In the genomic region with DNA sequence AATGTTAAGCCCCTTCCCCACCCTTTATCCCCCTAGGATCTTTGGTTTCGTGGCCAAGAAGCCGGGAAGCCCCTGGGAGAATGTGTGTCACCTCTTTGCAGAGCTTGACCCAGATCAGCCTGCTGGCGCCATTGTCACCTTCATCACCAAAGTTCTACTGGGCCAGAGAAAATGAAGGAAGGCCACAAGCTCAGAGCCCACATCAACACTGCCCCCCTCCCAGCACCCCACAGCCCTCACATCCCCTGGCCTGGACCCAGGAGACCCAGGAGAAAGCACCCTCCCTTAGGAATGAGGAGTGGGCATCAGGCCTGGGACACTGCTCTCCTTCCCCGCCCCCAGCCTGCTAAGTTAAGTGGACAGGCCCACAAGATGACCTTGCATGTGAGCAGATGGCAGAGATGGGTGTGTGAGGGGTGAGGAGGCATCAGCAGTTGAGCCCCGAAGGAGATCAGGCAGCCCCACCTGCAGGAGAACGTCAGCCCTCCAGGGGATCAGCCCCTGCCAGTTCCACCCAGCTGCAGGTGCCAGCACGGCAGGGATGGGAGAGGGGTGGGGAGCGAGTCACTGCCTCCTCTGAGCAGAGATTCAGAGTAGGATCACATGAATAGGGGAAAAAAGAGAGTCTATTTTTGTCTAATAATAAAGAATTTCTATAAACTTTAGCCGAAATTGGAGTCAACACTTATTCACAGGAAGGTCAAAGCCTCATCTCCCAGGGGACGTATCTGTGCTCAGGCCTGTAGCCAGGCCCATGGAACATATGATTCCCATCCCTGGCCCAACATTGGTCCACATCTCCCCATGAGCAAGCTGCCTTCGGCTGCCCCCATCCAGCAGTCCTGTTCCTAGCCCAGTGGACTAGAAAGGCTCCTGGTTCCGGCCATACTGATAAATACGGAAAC, we compare ENCODE assay signal across 10 cellular contexts. TPM values are rescaled to one million over a fixed set of nuclear protein-coding genes. Genes with fewer than 3 reads are reported as not detected.
DNase-seq lines count a peak whose midpoint lies in the region; ATAC-seq and TF ChIP-seq lines count a peak whose summit lies in the region.
"Had no signal": no experiment of that assay in that cellular context is flagged by ENCODE, and none has a peak within 500 bp of the region (broad histone marks: within the 10 kb centered on the region; RNA-seq: fewer than 3 reads in every experiment).

No MANE protein-coding gene starts in this region.

- peak overlapping the region; percentile 75 to 89 for H3K27ac ChIP-seq in breast epithelium
- peak overlapping the region; percentile 48 to 49 for H3K27ac ChIP-seq in liver (ENCODE audit: low read depth in 1 of 2, low read length in 2 of 2)
- H3K27ac ChIP-seq in thyroid gland = peak overlapping the region; percentile 28 to 75 (median 71)

- TF ChIP-seq CTCF in breast epithelium (IDR thresholded peaks at IDR 0.05) (no peak), liver (IDR thresholded peaks at IDR 0.05; ENCODE audit: low read depth, low read length, missing input control) (no peak), thyroid gland (IDR thresholded peaks at IDR 0.05) (no peak)

- ATAC-seq in GM19324 (IDR thresholded peaks at IDR 0.05; ENCODE audit: low FRiP score, unreplicated experiment) (no peak), GM21360 (IDR thresholded peaks at IDR 0.05; ENCODE audit: unreplicated experiment) (no peak)

- H3K27me3 ChIP-seq in breast epithelium = no peaks in the 10 kb centered on the region
- no peaks in the 10 kb centered on the region for H3K27me3 ChIP-seq in liver (ENCODE audit: control insufficient read depth in 4 of 4, insufficient read depth in 4 of 4, low read length in 3 of 4)
- H3K27me3 ChIP-seq in thyroid gland = no peaks in the 10 kb centered on the region

- H3K4me1 ChIP-seq in breast epithelium (peaks cover 15 to 20% of the 10 kb centered on the region in 2 donors), liver (ENCODE audit: control insufficient read depth in 4 of 4, insufficient read depth in 4 of 4, low read length in 3 of 4) (peaks cover 18 to 40% (median 27%) of the 10 kb centered on the region in 4 donors), thyroid gland (peaks cover 26 to 71% of the 10 kb centered on the region in 2 donors)

- H3K4me3 ChIP-seq in breast epithelium (no peak overlapping the region), liver (ENCODE audit: low read depth in 1 of 3, low read length in 3 of 3) (no peak overlapping the region), thyroid gland (replicated peaks in 1 of 3) (no peak overlapping the region)

- H3K36me3 ChIP-seq in breast epithelium = no peaks in the 10 kb centered on the region
- peaks cover 3 to 30% (median 13%) of the 10 kb centered on the region in 4 donors for H3K36me3 ChIP-seq in liver (ENCODE audit: control insufficient read depth in 4 of 4, insufficient read depth in 3 of 4, low read depth in 1 of 4, low read length in 3 of 4)
- peaks cover 15 to 24% of the 10 kb centered on the region in 2 donors for H3K36me3 ChIP-seq in thyroid gland

- 67% methylated on average over 13 of the region's 13 CpGs for WGBS in liver
- 61 to 69% methylated on average over 12 to 13 of the region's 13 CpGs for WGBS in thyroid gland, 2 donors

- TF ChIP-seq POLR2A in breast epithelium (IDR thresholded peaks at IDR 0.05) (no peak), thyroid gland (IDR thresholded peaks at IDR 0.05) (no peak)

- H3K9ac ChIP-seq in liver (ENCODE audit: low read depth in 1 of 2, low read length in 2 of 2) = no peak overlapping the region

- peak in 1 of 2 donors; percentile 6 for TF ChIP-seq RAD21 in liver (IDR thresholded peaks at IDR 0.05)

- intact Hi-C loops in breast epithelium (cut with DNase I; ENCODE audit: low total_unique reads) = no loop called here
- intact Hi-C loops in thyroid gland (cut with DNase I) = loop anchor here (2.0 to 10.0 kb wide), 2 partner anchors 33 to 131 kb away; a partner anchor contains a TSS

- no peaks in the 10 kb centered on the region for H3K9me3 ChIP-seq in breast epithelium
- no peaks in the 10 kb centered on the region for H3K9me3 ChIP-seq in liver (ENCODE audit: control insufficient read depth in 4 of 4, low read length in 3 of 4)
- H3K9me3 ChIP-seq in thyroid gland = no peaks in the 10 kb centered on the region

- DNase-seq in NCI-H146 (lab: John Stamatoyannopoulos, UW) = peak; percentile 40
- DNase-seq in NCI-H146 treated with DMSO at 0.1 percent for 48 hours (lab: John Stamatoyannopoulos, UW; ENCODE audit: unreplicated experiment) = no peak
- DNase-seq in breast epithelium (ENCODE audit: low spot score in 2 of 2) = no peak
- no peak for DNase-seq in thyroid gland
- DNase-seq in NCI-H187 (lab: John Stamatoyannopoulos, UW) = no peak
- DNase-seq: hippocampal formation had no signal

TF ChIP-seq in liver, 16 proteins besides CTCF, POLR2A, EP300 and RAD21:
- TF ChIP-seq NR2F2 (IDR thresholded peaks at IDR 0.05) (peak; percentile 52), TAF1 (conservative IDR thresholded peaks at IDR 0.05) (no peak)
- TF ChIP-seq, protein P1, sequence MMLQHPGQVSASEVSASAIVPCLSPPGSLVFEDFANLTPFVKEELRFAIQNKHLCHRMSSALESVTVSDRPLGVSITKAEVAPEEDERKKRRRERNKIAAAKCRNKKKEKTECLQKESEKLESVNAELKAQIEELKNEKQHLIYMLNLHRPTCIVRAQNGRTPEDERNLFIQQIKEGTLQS (IDR thresholded peaks at IDR 0.05) = no peak
- TF ChIP-seq, protein P2, sequence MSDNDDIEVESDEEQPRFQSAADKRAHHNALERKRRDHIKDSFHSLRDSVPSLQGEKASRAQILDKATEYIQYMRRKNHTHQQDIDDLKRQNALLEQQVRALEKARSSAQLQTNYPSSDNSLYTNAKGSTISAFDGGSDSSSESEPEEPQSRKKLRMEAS (IDR thresholded peaks at IDR 0.05) = no peak

RNA-seq across cellular contexts. Expression of a gene that starts 14.1 kb away (rescaled TPM):
- total RNA-seq in breast epithelium = 100 to 1,000 TPM in 2 of 3 donors, 10 to 100 TPM in 1; 65.4 to 228 (median 156) TPM
- 10 to 100 TPM; 11.7 to 94.0 TPM for total RNA-seq in liver
- polyA plus RNA-seq in liver = 10 to 100 TPM; 44.7 to 47.2 TPM
- total RNA-seq in thyroid gland = 100 to 1,000 TPM in 3 of 4 donors, 10 to 100 TPM in 1; 86.7 to 179 (median 114) TPM

RNA-seq across cellular contexts. Expression of a gene that starts 15.2 kb away (rescaled TPM):
- total RNA-seq in breast epithelium (10 to 100 TPM; 31.8 to 45.8 (median 36.3) TPM), liver (10 to 100 TPM in 1 of 2 donors, 1 to 10 TPM in 1; 6.0 to 15.2 TPM), thyroid gland (10 to 100 TPM; 37.8 to 82.7 (median 58.9) TPM)
- polyA plus RNA-seq in liver = 10 to 100 TPM; 11.3 to 20.3 TPM

RNA-seq across cellular contexts. Expression of a gene that starts 33.5 kb away (rescaled TPM):
- 100 to 1,000 TPM; 169 to 708 (median 284) TPM for total RNA-seq in breast epithelium
- total RNA-seq in liver = 10 to 100 TPM in 1 of 2 donors, 1 to 10 TPM in 1; 1.6 to 13.6 TPM
- 10 to 100 TPM; 10.5 to 17.6 TPM for polyA plus RNA-seq in liver
- 100 to 1,000 TPM in 3 of 4 donors, 10 to 100 TPM in 1; 76.6 to 363 (median 186) TPM for total RNA-seq in thyroid gland

RNA-seq across cellular contexts. Expression of a gene that starts 39.3 kb away (rescaled TPM):
- total RNA-seq in breast epithelium (under 1 TPM in 2 of 3 donors, not detected in 1; 0.16 to 0.33 TPM), liver (1 to 10 TPM in 1 of 2 donors, under 1 TPM in 1; 0.92 to 9.4 TPM), thyroid gland (under 1 TPM in 1 of 4 donors, not detected in 3; 0.40 TPM)
- 1 to 10 TPM in 1 of 2 donors, under 1 TPM in 1; 0.48 to 1.6 TPM for polyA plus RNA-seq in liver
- total RNA-seq: renal cortical epithelial cell had no signal

RNA-seq across cellular contexts. Expression of a gene that starts 57.7 kb away (rescaled TPM):
- total RNA-seq in breast epithelium (100 to 1,000 TPM; 600 to 759 (median 614) TPM), liver (100 to 1,000 TPM; 264 to 273 TPM), thyroid gland (100 to 1,000 TPM; 428 to 704 (median 567) TPM)
- 10 to 100 TPM; 32.1 to 73.2 TPM for polyA plus RNA-seq in liver

Comparison
In these comparisons a context has a peak if more than half of its experiments do, and no peak if none do; other contexts are left out.
1. RNA of a gene that starts 33.5 kb away (total RNA-seq): 169 to 708 TPM in breast epithelium and 76.6 to 363 TPM in thyroid gland; 1.6 to 13.6 TPM in liver; every median in the first group is over 4 times any median in the second.
2. Peak in every context shown above with its lines, with median percentiles within 50 percentile points of each other: H3K27ac ChIP-seq.